10 cellular contexts compared by ENCODE assay signal in the genomic region with DNA sequence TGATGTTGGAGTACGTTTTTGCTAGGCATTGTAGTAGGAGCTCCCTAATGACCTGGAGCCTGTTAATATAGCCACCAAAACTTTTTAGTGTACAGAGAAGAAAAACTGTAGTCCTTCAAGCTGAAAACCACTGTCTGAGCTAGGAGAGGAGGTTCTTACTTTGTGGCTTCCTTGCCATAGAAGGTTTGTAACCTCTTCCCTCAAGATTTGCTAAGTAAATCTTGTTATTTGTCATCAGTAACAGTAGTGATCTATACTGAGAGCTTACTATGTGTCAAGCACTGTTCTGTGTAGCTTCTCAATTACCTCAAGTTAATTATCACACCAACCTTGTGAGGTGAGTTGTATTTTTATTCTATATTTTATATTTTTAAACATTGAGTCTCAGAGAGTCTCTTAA. TPM values are rescaled to one million over a fixed set of nuclear protein-coding genes. Genes with fewer than 3 reads are reported as not detected.
DNase-seq lines count a peak whose midpoint lies in the region; ATAC-seq and TF ChIP-seq lines count a peak whose summit lies in the region.
"Had no signal": no experiment of that assay in that cellular context is flagged by ENCODE, and none has a peak within 500 bp of the region (broad histone marks: within the 10 kb centered on the region; RNA-seq: fewer than 3 reads in every experiment).

No MANE protein-coding gene starts in this region.

- no peaks in the 10 kb centered on the region for H3K9me3 ChIP-seq in CD4-positive, CD25-positive, alpha-beta regulatory T cell (ENCODE audit: control insufficient read depth in 2 of 2, low read length in 2 of 2)
- H3K9me3 ChIP-seq in adrenal gland (replicated peaks in 1 of 3) (no peaks in the 10 kb centered on the region), SJCRH30 (replicated peaks) (no peaks in the 10 kb centered on the region)

- peak overlapping the region; percentile 92 for H3K27ac ChIP-seq in CD4-positive, CD25-positive, alpha-beta regulatory T cell (ENCODE audit: insufficient read depth, low read length, poor library complexity, severe bottlenecking)
- H3K27ac ChIP-seq in adrenal gland (no peak overlapping the region), SJCRH30 (no peak overlapping the region)

- H3K4me1 ChIP-seq in CD4-positive, CD25-positive, alpha-beta regulatory T cell (ENCODE audit: control insufficient read depth, insufficient read depth, low read length, poor library complexity, severe bottlenecking): peaks cover 63% of the 10 kb centered on the region
- peaks cover 6 to 24% of the 10 kb centered on the region in 2 donors for H3K4me1 ChIP-seq in adrenal gland (replicated peaks in 1 of 2)
- no peaks in the 10 kb centered on the region for H3K4me1 ChIP-seq in SJCRH30

- no peaks in the 10 kb centered on the region for H3K9me3 Mint-ChIP-seq in CD4-positive, CD25-positive, alpha-beta regulatory T cell

- intact Hi-C loops in adrenal gland (cut with DNase I): no loop called here

- 88 to 97% (median 92%) methylated on average over 1 of the region's 1 CpG for WGBS in adrenal gland, 4 donors

- H3K27me3 ChIP-seq in CD4-positive, CD25-positive, alpha-beta regulatory T cell (ENCODE audit: control insufficient read depth, insufficient read depth, low read length): no peaks in the 10 kb centered on the region
- no peaks in the 10 kb centered on the region for H3K27me3 ChIP-seq in adrenal gland
- H3K27me3 ChIP-seq in SJCRH30: no peaks in the 10 kb centered on the region

- peak overlapping the region; percentile 75 for H3K4me3 ChIP-seq in CD4-positive, CD25-positive, alpha-beta regulatory T cell (ENCODE audit: low read depth, low read length)
- no peak overlapping the region for H3K4me3 ChIP-seq in adrenal gland
- no peak overlapping the region for H3K4me3 ChIP-seq in SJCRH30

- H3K4me3 Mint-ChIP-seq in CD4-positive, CD25-positive, alpha-beta regulatory T cell: peak overlapping the region; percentile 16 to 90 (median 82)

- peak in 2 of 3 donors; percentile 57 to 80 for DNase-seq in CD4-positive, CD25-positive, alpha-beta regulatory T cell
- DNase-seq in adrenal gland: no peak
- DNase-seq in NCI-H1694 (lab: John Stamatoyannopoulos, UW): no peak
- DNase-seq in SJCRH30: no peak
- no peak for DNase-seq in DMS114 treated with DMSO at 0.1 percent for 48 hours (lab: John Stamatoyannopoulos, UW; ENCODE audit: unreplicated experiment)
- DNase-seq: left colon, Right ventricle myocardium superior had no signal

- no peaks in the 10 kb centered on the region for H3K27me3 Mint-ChIP-seq in CD4-positive, CD25-positive, alpha-beta regulatory T cell

- no peak for TF ChIP-seq CTCF in adrenal gland (IDR thresholded peaks at IDR 0.05)

- no peak for TF ChIP-seq POLR2A in adrenal gland (IDR thresholded peaks at IDR 0.05)

- H3K27ac Mint-ChIP-seq in CD4-positive, CD25-positive, alpha-beta regulatory T cell: peak overlapping the region; percentile 91 to 99 (median 98)

- H3K36me3 ChIP-seq in CD4-positive, CD25-positive, alpha-beta regulatory T cell (ENCODE audit: control insufficient read depth, insufficient read depth, low read length): peaks cover 6% of the 10 kb centered on the region
- H3K36me3 ChIP-seq in adrenal gland (replicated peaks in 1 of 2) (no peaks in the 10 kb centered on the region), SJCRH30 (no peaks in the 10 kb centered on the region)

- peak; percentile 24 to 31 for ATAC-seq in CD4-positive, CD25-positive, alpha-beta regulatory T cell (ENCODE audit: low read depth in 2 of 2)
- ATAC-seq in GM19023 (IDR thresholded peaks at IDR 0.05; ENCODE audit: unreplicated experiment) (peak; percentile 81), HG02678 (IDR thresholded peaks at IDR 0.05; ENCODE audit: unreplicated experiment) (peak; percentile 96), HG03571 (IDR thresholded peaks at IDR 0.05; ENCODE audit: unreplicated experiment) (peak; percentile 94)
- ATAC-seq: left colon had no signal

- H3K36me3 Mint-ChIP-seq in CD4-positive, CD25-positive, alpha-beta regulatory T cell: peaks cover 8% of the 10 kb centered on the region

- H3K4me1 Mint-ChIP-seq in CD4-positive, CD25-positive, alpha-beta regulatory T cell: peaks cover 33 to 83% (median 60%) of the 10 kb centered on the region in 4 donors

RNA-seq across cellular contexts. Expression of a gene that starts 21.2 kb away (rescaled TPM):
- total RNA-seq in CD4-positive, CD25-positive, alpha-beta regulatory T cell: 70.4 TPM
- 10 to 100 TPM; 22.8 to 27.2 (median 24.9) TPM for polyA plus RNA-seq in CD4-positive, CD25-positive, alpha-beta regulatory T cell
- 10 to 100 TPM in 6 of 8 donors, 1 to 10 TPM in 2; 7.5 to 33.6 (median 16.9) TPM for total RNA-seq in adrenal gland
- 10 to 100 TPM in 1 of 3 donors, 1 to 10 TPM in 2; 6.7 to 11.9 (median 9.5) TPM for polyA plus RNA-seq in adrenal gland
- 3.4 and 3.6 TPM in 2 replicates for total RNA-seq in SJCRH30 (2014; rRNA removed; shearing (Covaris generic))

Comparison
In these comparisons a context has a peak if more than half of its experiments do, and no peak if none do; other contexts are left out.
1. ATAC-seq: peak in every context shown above with its lines; median percentile 96 in HG02678; 94 in HG03571; 81 in GM19023; 28 in CD4-positive, CD25-positive, alpha-beta regulatory T cell.
2. DNase-seq: peak in CD4-positive, CD25-positive, alpha-beta regulatory T cell (2 of 3); none in adrenal gland (0 of 7), NCI-H1694 (single experiment), SJCRH30 (0 of 2) and DMS114 treated with DMSO at 0.1 percent for 48 hours (single experiment).